Comparison of ENCODE assay signal across 33 cellular contexts in the genomic region with DNA sequence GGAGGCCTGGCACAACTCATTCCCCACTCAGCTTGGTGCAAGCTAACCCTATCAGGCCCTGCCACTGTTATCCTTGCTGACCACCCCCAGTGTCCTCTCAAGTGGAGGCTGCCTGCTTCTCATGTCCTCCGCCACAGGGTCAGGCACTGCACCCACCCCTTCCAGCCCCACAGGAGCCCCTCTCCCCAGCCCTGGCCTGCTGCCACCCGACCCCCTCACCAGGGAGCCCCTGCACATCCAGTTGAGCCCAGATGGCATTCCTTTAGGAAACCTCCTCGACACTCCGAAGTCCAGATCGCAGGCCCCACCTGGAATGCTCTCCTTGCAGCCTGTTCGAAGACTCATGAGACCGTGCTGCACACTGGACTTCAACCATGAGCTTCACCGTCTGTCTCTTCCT. TPM values are rescaled to one million over a fixed set of nuclear protein-coding genes. Genes with fewer than 3 reads are reported as not detected.
"Had no signal": no experiment of that assay in that cellular context is flagged by ENCODE, and none has a peak within 500 bp of the region (broad histone marks: within the 10 kb centered on the region; RNA-seq: fewer than 3 reads in every experiment).

No MANE protein-coding gene starts in this region.

- H3K4me3 Mint-ChIP-seq: dendritic cell treated with granulocyte-macrophage colony-stimulating factor and Interleukin-4, amounts not matched to agents 40 ng/mL and 50 ng/mL, for 4 days; effector memory CD8-positive, alpha-beta T cell; endodermal cell; immature natural killer cell; mesothelial cell of epicardium had no signal

- ATAC-seq: effector memory CD8-positive, alpha-beta T cell; esophagus mucosa; gastrocnemius medialis; mucosa of descending colon had no signal

- DNase-seq: cerebellar nuclear complex; colonic mucosa; cortex of kidney; effector CD8-positive, alpha-beta T cell; effector memory CD8-positive, alpha-beta T cell; erythroblast; esophagus squamous epithelium; foreskin fibroblast; foreskin melanocyte; gastrocnemius medialis; glutamatergic neuron; hypothalamus; immature natural killer cell; islet precursor cell; left cardiac atrium; left lung; left ventricle myocardium superior; lower lobe of right lung; mesenchymal stem cell; mucosa of descending colon had no signal

- H3K27ac ChIP-seq: colonic mucosa, epithelial cell of prostate, esophagus squamous epithelium, gastrocnemius medialis, hepatocyte, left lung, lower lobe of right lung had no signal

- H3K79me2 ChIP-seq: hepatocyte had no signal

- H3K4me1 ChIP-seq: colonic mucosa, esophagus squamous epithelium, lower lobe of right lung had no signal

- H3K27me3 ChIP-seq: colonic mucosa, esophagus squamous epithelium, gastrocnemius medialis, left lung had no signal

- H3K4me3 ChIP-seq: colonic mucosa, esophagus squamous epithelium, gastrocnemius medialis, hepatocyte, left lung, lower lobe of right lung, mucosa of descending colon had no signal

- H3K27me3 Mint-ChIP-seq: dendritic cell treated with granulocyte-macrophage colony-stimulating factor and Interleukin-4, amounts not matched to agents 40 ng/mL and 50 ng/mL, for 4 days had no signal

- H3K9me3 Mint-ChIP-seq: dendritic cell treated with granulocyte-macrophage colony-stimulating factor and Interleukin-4, amounts not matched to agents 40 ng/mL and 50 ng/mL, for 4 days; effector memory CD8-positive, alpha-beta T cell; endodermal cell; immature natural killer cell; mesothelial cell of epicardium had no signal

- H3K36me3 ChIP-seq: colonic mucosa, esophagus squamous epithelium, gastrocnemius medialis, left lung, lower lobe of right lung had no signal

- H3K4me2 ChIP-seq: hepatocyte had no signal

- H3K9me3 ChIP-seq: colonic mucosa, esophagus squamous epithelium, gastrocnemius medialis, left lung, lower lobe of right lung, mucosa of descending colon had no signal

- FAIRE-seq: endometrium had no signal

- H2AFZ ChIP-seq: hepatocyte had no signal

- H3K27ac Mint-ChIP-seq: dendritic cell treated with granulocyte-macrophage colony-stimulating factor and Interleukin-4, amounts not matched to agents 40 ng/mL and 50 ng/mL, for 4 days; endodermal cell; immature natural killer cell; mesothelial cell of epicardium had no signal

RNA-seq across cellular contexts. Expression of a gene that starts 48.8 kb away (rescaled TPM):
- total RNA-seq: chondrocyte, colonic mucosa, dermis microvascular lymphatic vessel endothelial cell, esophagus mucosa, esophagus squamous epithelium, gastrocnemius medialis, glomerular endothelial cell, hepatocyte, kidney epithelial cell, left cardiac atrium, left lung, left ventricle myocardium superior, lower lobe of right lung, lung microvascular endothelial cell, mesenteric fat pad, mesothelial cell of epicardium, mucosa of descending colon had no signal
- polyA plus RNA-seq: hepatocyte had no signal
